Comparison of ENCODE assay signal across 25 cellular contexts in the genomic region with DNA sequence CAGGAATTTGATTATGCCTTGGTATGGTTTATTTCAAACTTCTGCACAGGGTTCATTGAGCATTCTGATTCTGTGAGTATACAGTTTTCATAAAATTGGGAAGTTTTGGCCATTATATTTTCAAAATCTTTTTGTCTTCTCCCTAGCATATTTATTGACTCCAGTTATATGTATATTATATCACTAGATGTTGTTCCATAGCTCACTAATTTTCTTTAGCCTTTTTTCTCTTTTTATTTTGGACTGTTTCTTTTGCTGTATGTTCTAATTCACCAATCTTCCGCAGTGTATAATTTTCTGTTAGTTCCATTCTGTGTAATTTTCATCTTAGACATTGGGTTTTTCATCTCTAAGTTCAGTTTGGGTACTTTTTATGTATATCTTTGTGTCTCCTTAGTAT.
"Had no signal": no experiment of that assay in that cellular context is flagged by ENCODE, and none has a peak within 500 bp of the region (broad histone marks: within the 10 kb centered on the region; RNA-seq: fewer than 3 reads in every experiment).

No MANE protein-coding gene starts in this region.

- H3K4me3 Mint-ChIP-seq: dendritic cell treated with granulocyte-macrophage colony-stimulating factor and Interleukin-4, amounts not matched to agents 40 ng/mL and 50 ng/mL, for 4 days; effector memory CD8-positive, alpha-beta T cell; endodermal cell; immature natural killer cell; mesothelial cell of epicardium had no signal

- H3K27me3 Mint-ChIP-seq: dendritic cell treated with granulocyte-macrophage colony-stimulating factor and Interleukin-4, amounts not matched to agents 40 ng/mL and 50 ng/mL, for 4 days; effector memory CD8-positive, alpha-beta T cell had no signal

- H3K4me1 Mint-ChIP-seq: mesothelial cell of epicardium had no signal

- H3K27ac Mint-ChIP-seq: endodermal cell, immature natural killer cell, mesothelial cell of epicardium had no signal

- DNase-seq: colonic mucosa; cortex of kidney; effector CD8-positive, alpha-beta T cell; effector memory CD8-positive, alpha-beta T cell; endodermal cell; erythroblast; esophagus squamous epithelium; foreskin fibroblast; foreskin melanocyte; gastrocnemius medialis; heart left ventricle; hypothalamus; immature natural killer cell; islet precursor cell; kidney; kidney glomerular epithelial cell; left cardiac atrium; left lung; left ventricle myocardium superior; lower lobe of right lung; mesenchymal stem cell; mucosa of descending colon had no signal

- ATAC-seq: effector memory CD8-positive, alpha-beta T cell; esophagus mucosa; gastrocnemius medialis; heart left ventricle; left cardiac atrium; left lung; left ventricle myocardium superior; lower lobe of right lung; mucosa of descending colon had no signal

- H3K9me3 Mint-ChIP-seq: dendritic cell treated with granulocyte-macrophage colony-stimulating factor and Interleukin-4, amounts not matched to agents 40 ng/mL and 50 ng/mL, for 4 days; effector memory CD8-positive, alpha-beta T cell; endodermal cell; immature natural killer cell had no signal
